Comparison of ENCODE assay signal across 27 cellular contexts in the genomic region with DNA sequence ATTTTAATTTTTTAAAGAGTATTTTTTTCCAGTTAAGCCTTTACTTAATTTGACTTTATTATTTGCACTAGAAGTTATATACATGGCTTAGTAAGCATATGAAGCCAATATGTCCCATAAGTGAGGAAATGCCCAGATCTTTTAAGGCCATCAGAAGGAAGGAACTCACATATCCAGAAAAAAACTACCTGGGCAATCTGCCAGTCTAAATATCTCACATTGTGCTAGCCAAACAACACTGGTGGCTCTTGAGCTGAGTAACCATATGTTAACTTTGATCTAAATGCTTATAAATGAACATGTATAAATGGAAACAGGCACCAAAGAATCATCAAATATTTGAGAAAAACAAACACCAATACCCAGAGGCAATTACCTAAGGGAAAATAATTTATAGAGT.
A peak's percentile ranks its signal among the peaks of the same experiment; 100 is the strongest.
DNase-seq lines count a peak whose midpoint lies in the region; ATAC-seq, FAIRE-seq and TF ChIP-seq lines count a peak whose summit lies in the region.
"Had no signal": no experiment of that assay in that cellular context is flagged by ENCODE, and none has a peak within 500 bp of the region (broad histone marks: within the 10 kb centered on the region; RNA-seq: fewer than 3 reads in every experiment).

No MANE protein-coding gene starts in this region.

- FAIRE-seq in frontal cortex (lab: Jason Lieb, UNC) = no peak
- FAIRE-seq: G401.6, GM18507 had no signal

- no peak for ATAC-seq in HG03095 (IDR thresholded peaks at IDR 0.05; ENCODE audit: unreplicated experiment)
- ATAC-seq: activated naive CD8-positive, alpha-beta T cell treated with anti-CD3 and anti-CD28 coated beads, Interleukin-2, amount 50 U/mL, for 24 hours; body of pancreas; heart left ventricle; left lung; natural killer cell; right cardiac atrium; WTC11 had no signal

- H3K9ac ChIP-seq in Karpas-422 (ENCODE audit: low read length) = no peak overlapping the region

- no peaks in the 10 kb centered on the region for H4K20me1 ChIP-seq in Karpas-422 (ENCODE audit: insufficient read depth, low read depth, low read length)

- TF ChIP-seq POLR2A in esophagus muscularis mucosa (IDR thresholded peaks at IDR 0.05; ENCODE audit: low read depth) = no peak

- H3K27ac ChIP-seq in esophagus muscularis mucosa (replicated peaks in 1 of 4) (no peak overlapping the region), Karpas-422 (ENCODE audit: low read length) (no peak overlapping the region)
- H3K27ac ChIP-seq: body of pancreas, heart left ventricle, left lung, ovary, upper lobe of left lung had no signal

- no peaks in the 10 kb centered on the region for H3K4me1 ChIP-seq in esophagus muscularis mucosa
- no peaks in the 10 kb centered on the region for H3K4me1 ChIP-seq in Karpas-422 (ENCODE audit: low read length)
- H3K4me1 ChIP-seq: body of pancreas, heart left ventricle, left lung, upper lobe of left lung had no signal

- H3K9me3 ChIP-seq in esophagus muscularis mucosa (no peaks in the 10 kb centered on the region), Karpas-422 (ENCODE audit: low read length) (no peaks in the 10 kb centered on the region)
- H3K9me3 ChIP-seq: body of pancreas, left lung, ovary, upper lobe of left lung had no signal

- TF ChIP-seq CTCF in fibroblast of pulmonary artery (IDR thresholded peaks at IDR 0.05; ENCODE audit: low read length, missing control alignments) (no peak), esophagus muscularis mucosa (IDR thresholded peaks at IDR 0.05) (no peak)

- H3K9me2 ChIP-seq in Karpas-422 (replicated peaks; ENCODE audit: insufficient read depth, low read length) = no peaks in the 10 kb centered on the region

- no peak overlapping the region for H3K4me2 ChIP-seq in Karpas-422 (ENCODE audit: low read depth, low read length, poor library complexity, severe bottlenecking)

- in situ Hi-C loops in KBM-7 (cut with MboI; ENCODE audit: low pct_unique_long_range_greater_than_20kb, low sequenced_read_pairs) = no loop called here

- no peaks in the 10 kb centered on the region for H3K79me2 ChIP-seq in Karpas-422 (ENCODE audit: low read length)

- H2AFZ ChIP-seq in Karpas-422 (ENCODE audit: low read length) = no peak overlapping the region

- H3K36me3 ChIP-seq in esophagus muscularis mucosa (no peaks in the 10 kb centered on the region), Karpas-422 (ENCODE audit: insufficient read depth, low read length) (no peaks in the 10 kb centered on the region)
- H3K36me3 ChIP-seq: HAP-1, heart left ventricle, left lung, ovary, upper lobe of left lung had no signal

- no peak for TF ChIP-seq EP300 in esophagus muscularis mucosa (IDR thresholded peaks at IDR 0.05)

- no peak overlapping the region for H3K4me3 ChIP-seq in fibroblast of pulmonary artery (replicated peaks; ENCODE audit: low read depth, low read length)
- no peak overlapping the region for H3K4me3 ChIP-seq in esophagus muscularis mucosa
- H3K4me3 ChIP-seq in Karpas-422 (ENCODE audit: low read length) = no peak overlapping the region
- H3K4me3 ChIP-seq: body of pancreas, HAP-1, heart left ventricle, left lung, ovary, upper lobe of left lung had no signal

- DNase-seq in DMS 273 (lab: John Stamatoyannopoulos, UW; ENCODE audit: unreplicated experiment) (peak; percentile 74), KBM-7 (peak; percentile 30), NCI-H774 (lab: John Stamatoyannopoulos, UW) (peak; percentile 6), fibroblast of pulmonary artery (ENCODE audit: low read depth) (peak; percentile 0), esophagus muscularis mucosa (ENCODE audit: extremely low spot score) (no peak), Karpas-422 (no peak), frontal cortex (ENCODE audit: low spot score in 2 of 2) (no peak)
- DNase-seq: activated CD4-positive, alpha-beta T cell treated with anti-CD3 and anti-CD28 coated beads, Interleukin-2, amount 50 U/mL, for 4 hours; activated effector memory CD4-positive, alpha-beta T cell treated with Interleukin-2 at 50 U/mL for 16 hours; activated naive CD8-positive, alpha-beta T cell treated with anti-CD3 and anti-CD28 coated beads, Interleukin-2, amount 50 U/mL, for 24 hours; body of pancreas; endodermal cell; heart left ventricle; left lung; MV-4-11; natural killer cell; NCI-H2029; NCI-H510A; ovary; right cardiac atrium; T-helper 9 cell; upper lobe of left lung had no signal

- no peaks in the 10 kb centered on the region for H3K27me3 ChIP-seq in esophagus muscularis mucosa
- H3K27me3 ChIP-seq in Karpas-422 (ENCODE audit: low read length) = no peaks in the 10 kb centered on the region
- H3K27me3 ChIP-seq: body of pancreas, heart left ventricle, left lung, ovary, upper lobe of left lung had no signal

- intact Hi-C loops in esophagus muscularis mucosa (cut with DNase I) = no loop called here

Comparison
In these comparisons a context has a peak if more than half of its experiments do, and no peak if none do; other contexts are left out.
1. DNase-seq: peak in DMS 273 (single experiment), KBM-7 (single experiment), NCI-H774 (single experiment) and fibroblast of pulmonary artery (single experiment); none in esophagus muscularis mucosa (single experiment), Karpas-422 (single experiment) and frontal cortex (0 of 2).